1 cellular context compared by ENCODE assay signal in genomic region chr7:140744005-140744404, GRCh38.
TF ChIP-seq lines count a peak whose summit lies in the region.

No MANE protein-coding gene starts in this region.

TF ChIP-seq in HepG2, 621 proteins besides CTCF, POLR2A, EP300 and RAD21 (continued from another document and continues in another):
- TF ChIP-seq UBTF (CRISPR knock-in tag; IDR thresholded peaks at IDR 0.05) (no peak), STAT5B (CRISPR knock-in tag; IDR thresholded peaks at IDR 0.05) (no peak), ZBTB42 (CRISPR knock-in tag; IDR thresholded peaks at IDR 0.05) (no peak), GZF1 (CRISPR knock-in tag; IDR thresholded peaks at IDR 0.05) (no peak), PHF5A (CRISPR knock-in tag; IDR thresholded peaks at IDR 0.05; ENCODE audit: low read depth, unreplicated experiment) (no peak), ZNF543 (CRISPR knock-in tag; IDR thresholded peaks at IDR 0.05) (no peak), RFX3 (CRISPR knock-in tag; IDR thresholded peaks at IDR 0.05) (no peak), ZNF382 (CRISPR knock-in tag; IDR thresholded peaks at IDR 0.05; ENCODE audit: borderline replicate concordance) (no peak), TAF1 (CRISPR knock-in tag; IDR thresholded peaks at IDR 0.05) (no peak), SNAPC5 (CRISPR knock-in tag; IDR thresholded peaks at IDR 0.05; ENCODE audit: borderline replicate concordance) (no peak), ARID3A (IDR thresholded peaks at IDR 0.05; ENCODE audit: low read depth, low read length) (0 out of 2 replicates have a peak, but pooled peaks have one; percentile 24), ZNF44 (CRISPR knock-in tag; IDR thresholded peaks at IDR 0.05) (no peak), ZNF251 (CRISPR knock-in tag; IDR thresholded peaks at IDR 0.05) (no peak), ZNF850 (CRISPR knock-in tag; conservative IDR thresholded peaks at IDR 0.05) (no peak), ELF1 (CRISPR knock-in tag; IDR thresholded peaks at IDR 0.05) (no peak), NFIC (IDR thresholded peaks at IDR 0.05; ENCODE audit: low read length) (no peak), SMARCC2 (IDR thresholded peaks at IDR 0.05) (no peak), ZNF101 (CRISPR knock-in tag; IDR thresholded peaks at IDR 0.05; ENCODE audit: borderline replicate concordance, low read depth) (no peak), MXD1 (CRISPR knock-in tag; IDR thresholded peaks at IDR 0.05) (no peak), HMG20A (CRISPR knock-in tag; IDR thresholded peaks at IDR 0.05; ENCODE audit: borderline replicate concordance) (peak; percentile 40; the same call in 1 of the 2 replicates), ATRX (CRISPR knock-in tag; IDR thresholded peaks at IDR 0.05; ENCODE audit: borderline replicate concordance) (no peak), TP53 (CRISPR knock-in tag; conservative IDR thresholded peaks at IDR 0.05) (no peak), KMT2A (CRISPR knock-in tag; IDR thresholded peaks at IDR 0.05) (peak; percentile 32; the same call in 1 of the 2 replicates), NKX3-1 (CRISPR knock-in tag; IDR thresholded peaks at IDR 0.05) (no peak), ZNF335 (CRISPR knock-in tag; IDR thresholded peaks at IDR 0.05) (no peak), ZNF746 (CRISPR knock-in tag; IDR thresholded peaks at IDR 0.05) (no peak), SMAD1 (CRISPR knock-in tag; IDR thresholded peaks at IDR 0.05; ENCODE audit: borderline replicate concordance, low read depth) (no peak), ZNF441 (CRISPR knock-in tag; IDR thresholded peaks at IDR 0.05; ENCODE audit: borderline replicate concordance) (no peak), SPEN (CRISPR knock-in tag; IDR thresholded peaks at IDR 0.05; ENCODE audit: low read depth) (no peak), SOX13 (IDR thresholded peaks at IDR 0.05) (no peak), SOX13 (CRISPR knock-in tag; conservative IDR thresholded peaks at IDR 0.05 in 1 of 2, IDR thresholded peaks at IDR 0.05 in 1 of 2) (peak in 1 of 2 experiments; percentile 63; a peak in 1 of 4 replicates), ZNF670 (CRISPR knock-in tag; IDR thresholded peaks at IDR 0.05; ENCODE audit: borderline replicate concordance) (no peak), CBX5 (CRISPR knock-in tag; IDR thresholded peaks at IDR 0.05; ENCODE audit: borderline replicate concordance) (no peak), SRF (IDR thresholded peaks at IDR 0.05; ENCODE audit: low read depth, low read length) (no peak), NBN (conservative IDR thresholded peaks at IDR 0.05) (no peak), KDM6A (CRISPR knock-in tag; IDR thresholded peaks at IDR 0.05; ENCODE audit: low read depth) (peak; percentile 53)
- TF ChIP-seq, protein P1, sequence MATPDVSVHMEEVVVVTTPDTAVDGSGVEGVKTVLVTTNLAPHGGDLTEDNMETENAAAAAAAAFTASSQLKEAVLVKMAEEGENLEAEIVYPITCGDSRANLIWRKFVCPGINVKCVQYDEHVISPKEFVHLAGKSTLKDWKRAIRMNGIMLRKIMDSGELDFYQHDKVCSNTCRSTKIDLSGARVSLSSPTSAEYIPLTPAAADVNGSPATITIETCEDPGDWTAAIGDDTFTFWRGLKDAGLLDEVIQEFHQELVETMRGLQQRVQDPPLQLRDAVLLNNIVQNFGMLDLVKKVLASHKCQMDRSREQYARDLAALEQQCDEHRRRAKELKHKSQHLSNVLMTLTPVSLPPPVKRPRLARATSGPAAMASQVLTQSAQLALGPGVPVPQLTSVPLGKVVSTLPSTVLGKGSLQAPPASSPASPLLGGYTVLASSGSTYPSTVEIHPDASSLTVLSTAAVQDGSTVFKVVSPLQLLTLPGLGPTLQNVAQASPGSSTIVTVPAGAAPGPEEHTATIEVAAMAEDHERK (CRISPR knock-in tag; IDR thresholded peaks at IDR 0.05; ENCODE audit: low read depth): no peak
- TF ChIP-seq, protein P2, sequence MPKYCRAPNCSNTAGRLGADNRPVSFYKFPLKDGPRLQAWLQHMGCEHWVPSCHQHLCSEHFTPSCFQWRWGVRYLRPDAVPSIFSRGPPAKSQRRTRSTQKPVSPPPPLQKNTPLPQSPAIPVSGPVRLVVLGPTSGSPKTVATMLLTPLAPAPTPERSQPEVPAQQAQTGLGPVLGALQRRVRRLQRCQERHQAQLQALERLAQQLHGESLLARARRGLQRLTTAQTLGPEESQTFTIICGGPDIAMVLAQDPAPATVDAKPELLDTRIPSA (CRISPR knock-in tag; IDR thresholded peaks at IDR 0.05; ENCODE audit: borderline replicate concordance): no peak
- TF ChIP-seq, protein P3, sequence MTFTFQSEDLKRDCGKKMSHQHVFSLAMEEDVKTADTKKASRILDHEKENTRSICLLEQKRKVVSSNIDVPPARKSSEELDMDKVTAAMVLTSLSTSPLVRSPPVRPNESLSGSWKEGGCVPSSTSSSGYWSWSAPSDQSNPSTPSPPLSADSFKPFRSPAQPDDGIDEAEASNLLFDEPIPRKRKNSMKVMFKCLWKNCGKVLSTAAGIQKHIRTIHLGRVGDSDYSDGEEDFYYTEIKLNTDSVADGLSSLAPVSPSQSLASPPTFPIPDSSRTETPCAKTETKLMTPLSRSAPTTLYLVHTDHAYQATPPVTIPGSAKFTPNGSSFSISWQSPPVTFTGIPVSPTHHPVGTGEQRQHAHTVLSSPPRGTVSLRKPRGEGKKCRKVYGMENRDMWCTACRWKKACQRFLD (CRISPR knock-in tag; IDR thresholded peaks at IDR 0.05; ENCODE audit: borderline replicate concordance): no peak
- TF ChIP-seq, protein P4, sequence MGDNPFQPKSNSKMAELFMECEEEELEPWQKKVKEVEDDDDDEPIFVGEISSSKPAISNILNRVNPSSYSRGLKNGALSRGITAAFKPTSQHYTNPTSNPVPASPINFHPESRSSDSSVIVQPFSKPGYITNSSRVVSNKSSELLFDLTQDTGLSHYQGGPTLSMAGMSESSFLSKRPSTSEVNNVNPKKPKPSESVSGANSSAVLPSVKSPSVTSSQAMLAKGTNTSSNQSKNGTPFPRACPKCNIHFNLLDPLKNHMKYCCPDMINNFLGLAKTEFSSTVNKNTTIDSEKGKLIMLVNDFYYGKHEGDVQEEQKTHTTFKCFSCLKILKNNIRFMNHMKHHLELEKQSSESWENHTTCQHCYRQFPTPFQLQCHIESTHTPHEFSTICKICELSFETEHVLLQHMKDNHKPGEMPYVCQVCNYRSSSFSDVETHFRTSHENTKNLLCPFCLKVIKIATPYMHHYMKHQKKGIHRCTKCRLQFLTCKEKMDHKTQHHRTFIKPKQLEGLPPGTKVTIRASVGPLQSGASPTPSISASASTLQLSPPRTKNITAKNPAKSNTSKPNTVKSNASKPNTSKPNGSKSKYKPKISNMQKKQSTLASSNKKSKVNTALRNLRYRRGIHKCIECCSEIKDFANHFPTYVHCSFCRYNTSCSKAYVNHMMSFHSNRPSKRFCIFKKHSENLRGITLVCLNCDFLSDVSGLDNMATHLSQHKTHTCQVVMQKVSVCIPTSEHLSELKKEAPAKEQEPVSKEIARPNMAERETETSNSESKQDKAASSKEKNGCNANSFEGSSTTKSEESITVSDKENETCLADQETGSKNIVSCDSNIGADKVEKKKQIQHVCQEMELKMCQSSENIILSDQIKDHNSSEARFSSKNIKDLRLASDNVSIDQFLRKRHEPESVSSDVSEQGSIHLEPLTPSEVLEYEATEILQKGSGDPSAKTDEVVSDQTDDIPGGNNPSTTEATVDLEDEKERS (CRISPR knock-in tag; IDR thresholded peaks at IDR 0.05): no peak
- TF ChIP-seq, protein P5, sequence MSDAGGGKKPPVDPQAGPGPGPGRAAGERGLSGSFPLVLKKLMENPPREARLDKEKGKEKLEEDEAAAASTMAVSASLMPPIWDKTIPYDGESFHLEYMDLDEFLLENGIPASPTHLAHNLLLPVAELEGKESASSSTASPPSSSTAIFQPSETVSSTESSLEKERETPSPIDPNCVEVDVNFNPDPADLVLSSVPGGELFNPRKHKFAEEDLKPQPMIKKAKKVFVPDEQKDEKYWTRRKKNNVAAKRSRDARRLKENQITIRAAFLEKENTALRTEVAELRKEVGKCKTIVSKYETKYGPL (CRISPR knock-in tag; IDR thresholded peaks at IDR 0.05): no peak
- TF ChIP-seq, protein P6, sequence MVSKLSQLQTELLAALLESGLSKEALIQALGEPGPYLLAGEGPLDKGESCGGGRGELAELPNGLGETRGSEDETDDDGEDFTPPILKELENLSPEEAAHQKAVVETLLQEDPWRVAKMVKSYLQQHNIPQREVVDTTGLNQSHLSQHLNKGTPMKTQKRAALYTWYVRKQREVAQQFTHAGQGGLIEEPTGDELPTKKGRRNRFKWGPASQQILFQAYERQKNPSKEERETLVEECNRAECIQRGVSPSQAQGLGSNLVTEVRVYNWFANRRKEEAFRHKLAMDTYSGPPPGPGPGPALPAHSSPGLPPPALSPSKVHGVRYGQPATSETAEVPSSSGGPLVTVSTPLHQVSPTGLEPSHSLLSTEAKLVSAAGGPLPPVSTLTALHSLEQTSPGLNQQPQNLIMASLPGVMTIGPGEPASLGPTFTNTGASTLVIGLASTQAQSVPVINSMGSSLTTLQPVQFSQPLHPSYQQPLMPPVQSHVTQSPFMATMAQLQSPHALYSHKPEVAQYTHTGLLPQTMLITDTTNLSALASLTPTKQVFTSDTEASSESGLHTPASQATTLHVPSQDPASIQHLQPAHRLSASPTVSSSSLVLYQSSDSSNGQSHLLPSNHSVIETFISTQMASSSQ (IDR thresholded peaks at IDR 0.05; ENCODE audit: low read depth): 0 out of 2 replicates have a peak, but pooled peaks have one; percentile 19
- TF ChIP-seq, protein P6 (CRISPR knock-in tag; IDR thresholded peaks at IDR 0.05; ENCODE audit: borderline replicate concordance): peak; percentile 25; the same call in 1 of the 2 replicates
